ENCODE assay signal across 9 cellular contexts in the genomic region with DNA sequence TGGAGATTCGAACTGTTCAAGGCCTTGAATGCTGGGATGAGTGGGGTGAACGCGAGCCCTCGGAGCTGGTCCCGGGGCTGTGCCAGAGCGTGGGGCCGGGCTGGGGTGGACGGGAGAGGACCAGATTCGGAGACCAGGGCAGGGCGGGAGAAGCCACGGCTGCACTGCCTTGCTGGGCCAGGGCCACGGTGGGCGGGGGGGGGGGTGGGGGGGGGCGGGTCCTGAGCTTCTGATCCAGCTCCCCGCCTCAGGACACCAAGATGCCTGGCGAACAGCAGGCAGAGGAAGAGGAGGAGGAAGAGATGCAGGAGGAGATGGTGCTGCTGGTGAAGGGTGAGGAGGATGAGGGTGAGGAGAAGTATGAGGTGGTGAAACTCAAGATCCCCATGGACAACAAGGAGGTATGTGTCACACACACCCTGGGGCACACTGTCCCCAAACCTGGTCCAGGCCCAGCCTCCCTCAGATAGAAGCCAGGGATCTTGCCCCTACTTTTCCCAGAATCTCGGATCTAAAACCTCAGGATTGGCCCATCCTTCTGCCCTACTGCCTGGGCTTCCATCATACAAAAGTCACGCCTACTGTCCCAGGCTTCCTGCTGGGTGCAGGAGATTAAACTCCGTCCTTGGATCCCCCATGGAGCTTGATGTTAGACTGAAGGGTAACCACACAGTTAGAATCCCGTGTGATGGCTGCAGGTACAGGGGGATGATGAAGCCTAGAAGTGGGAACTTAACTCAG. TPM values are rescaled to one million over a fixed set of nuclear protein-coding genes. Genes with fewer than 3 reads are reported as not detected.
DNase-seq lines count a peak whose midpoint lies in the region; ATAC-seq, FAIRE-seq and TF ChIP-seq lines count a peak whose summit lies in the region.
"Had no signal": no experiment of that assay in that cellular context is flagged by ENCODE, and none has a peak within 500 bp of the region (broad histone marks: within the 10 kb centered on the region; RNA-seq: fewer than 3 reads in every experiment).

No MANE protein-coding gene starts in this region.

- DNase-seq in D341Med (ENCODE audit: low spot score): peak; percentile 52
- DNase-seq in HL-60 (ENCODE audit: low read depth in 1 of 2, low spot score in 1 of 2): no peak
- no peak for DNase-seq in bronchial epithelial cell (ENCODE audit: low read depth)
- DNase-seq in upper lobe of left lung: no peak
- DNase-seq in SIG-M5 treated with dmso at 0.1 percent for 504 hours (lab: John Stamatoyannopoulos, UW; ENCODE audit: unreplicated experiment): no peak
- DNase-seq in NCI-H2107 treated with DMSO at 0.1 percent for 48 hours (lab: John Stamatoyannopoulos, UW; ENCODE audit: unreplicated experiment): no peak
- no peak for DNase-seq in activated CD4-positive, alpha-beta T cell treated with anti-CD3 and anti-CD28 coated beads, Interleukin-2, amount 50 U/mL, for 4 hours

- FAIRE-seq in bronchial epithelial cell (lab: Jason Lieb, UNC): no peak

- TF ChIP-seq RAD21 in liver (IDR thresholded peaks at IDR 0.05): no peak

- TF ChIP-seq EP300 in upper lobe of left lung (IDR thresholded peaks at IDR 0.05): no peak

- H3K27me3 ChIP-seq in HL-60 (ENCODE audit: insufficient read depth, poor library complexity, severe bottlenecking): no peaks in the 10 kb centered on the region
- no peaks in the 10 kb centered on the region for H3K27me3 ChIP-seq in bronchial epithelial cell (ENCODE audit: control insufficient read depth, insufficient read depth, low read length)
- no peaks in the 10 kb centered on the region for H3K27me3 ChIP-seq in liver (ENCODE audit: control insufficient read depth in 4 of 4, insufficient read depth in 4 of 4, low read length in 3 of 4)
- no peaks in the 10 kb centered on the region for H3K27me3 ChIP-seq in upper lobe of left lung

- ATAC-seq in upper lobe of left lung (ENCODE audit: low FRiP score in 2 of 2): peak in 1 of 2 donors; percentile 47

- H3K27ac ChIP-seq in HL-60 (replicated peaks): peak overlapping the region; percentile 77
- H3K27ac ChIP-seq in liver (ENCODE audit: low read depth in 1 of 2, low read length in 2 of 2): peak overlapping the region; percentile 78 to 87
- H3K27ac ChIP-seq in upper lobe of left lung: peak overlapping the region; percentile 67 to 85 (median 83)

- WGBS in liver: 10% methylated on average over 19 of the region's 20 CpGs
- WGBS in upper lobe of left lung, 2 donors: 15 to 47% methylated on average over 6 to 19 of the region's 20 CpGs

- H3K9ac ChIP-seq in liver (ENCODE audit: low read depth in 1 of 2, low read length in 2 of 2): peak overlapping the region in 1 of 2 donors; percentile 42

- H3K4me3 ChIP-seq in HL-60 (replicated peaks; ENCODE audit: insufficient read depth, low read length) (peak overlapping the region; percentile 77), bronchial epithelial cell (ENCODE audit: low read depth, low read length) (peak overlapping the region; percentile 67), liver (ENCODE audit: low read depth in 1 of 3, low read length in 3 of 3) (peak overlapping the region; percentile 32 to 74 (median 51)), upper lobe of left lung (peak overlapping the region; percentile 53 to 77 (median 62))

- no peak for TF ChIP-seq POLR2A in upper lobe of left lung (IDR thresholded peaks at IDR 0.05)

- H3K36me3 ChIP-seq in bronchial epithelial cell (ENCODE audit: control insufficient read depth, insufficient read depth, low read length) (peaks cover 3% of the 10 kb centered on the region), liver (ENCODE audit: control insufficient read depth in 4 of 4, insufficient read depth in 3 of 4, low read depth in 1 of 4, low read length in 3 of 4) (no peaks in the 10 kb centered on the region), upper lobe of left lung (peaks cover 0 to 8% (median 0%) of the 10 kb centered on the region in 4 donors)

- H3K9me3 ChIP-seq in liver (ENCODE audit: control insufficient read depth in 4 of 4, low read length in 3 of 4) (no peaks in the 10 kb centered on the region), upper lobe of left lung (no peaks in the 10 kb centered on the region)

- TF ChIP-seq CTCF in HL-60 (IDR thresholded peaks at IDR 0.05; ENCODE audit: insufficient read depth, low read length) (no peak), bronchial epithelial cell (IDR thresholded peaks at IDR 0.05; ENCODE audit: insufficient read depth, low read length, severe bottlenecking) (no peak), liver (IDR thresholded peaks at IDR 0.05; ENCODE audit: low read depth, low read length, missing input control) (no peak), upper lobe of left lung (IDR thresholded peaks at IDR 0.05) (no peak)

- H3K4me1 ChIP-seq in liver (ENCODE audit: control insufficient read depth in 4 of 4, insufficient read depth in 4 of 4, low read length in 3 of 4) (peaks cover 8 to 32% (median 24%) of the 10 kb centered on the region in 4 donors), upper lobe of left lung (peaks cover 7 to 30% (median 25%) of the 10 kb centered on the region in 4 donors)

TF ChIP-seq in liver, 16 proteins besides CTCF, POLR2A, EP300 and RAD21 (continues in another document):
- TF ChIP-seq REST (IDR thresholded peaks at IDR 0.05) (no peak), JUND (IDR thresholded peaks at IDR 0.05) (no peak), HNF4A (conservative IDR thresholded peaks at IDR 0.05) (no peak), FOXA1 (IDR thresholded peaks at IDR 0.05) (no peak), NR2F2 (IDR thresholded peaks at IDR 0.05) (no peak), MAX (IDR thresholded peaks at IDR 0.05) (no peak), YY1 (IDR thresholded peaks at IDR 0.05) (no peak), RXRA (IDR thresholded peaks at IDR 0.05) (no peak), ZBTB33 (IDR thresholded peaks at IDR 0.05) (no peak), HNF4G (IDR thresholded peaks at IDR 0.05) (no peak), TAF1 (conservative IDR thresholded peaks at IDR 0.05) (no peak)
- TF ChIP-seq, protein P1, sequence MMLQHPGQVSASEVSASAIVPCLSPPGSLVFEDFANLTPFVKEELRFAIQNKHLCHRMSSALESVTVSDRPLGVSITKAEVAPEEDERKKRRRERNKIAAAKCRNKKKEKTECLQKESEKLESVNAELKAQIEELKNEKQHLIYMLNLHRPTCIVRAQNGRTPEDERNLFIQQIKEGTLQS (IDR thresholded peaks at IDR 0.05): no peak

RNA-seq across cellular contexts. Expression of gene ZNF771, which starts 0.6 kb away (rescaled TPM):
- total RNA-seq in bronchial epithelial cell (5.0 and 10.0 TPM in 2 replicates), liver (1 to 10 TPM; 2.6 to 8.0 TPM), upper lobe of left lung (10 to 100 TPM in 2 of 6 donors, 1 to 10 TPM in 4; 5.2 to 12.3 (median 7.2) TPM)
- 1 to 10 TPM; 5.2 to 5.3 TPM for polyA plus RNA-seq in liver

RNA-seq across cellular contexts. Expression of gene ZNF48, which starts 12.7 kb away (rescaled TPM):
- 11.4 and 12.9 TPM in 2 replicates for total RNA-seq in bronchial epithelial cell
- 1 to 10 TPM; 3.2 to 4.7 TPM for total RNA-seq in liver
- 1 to 10 TPM; 2.3 to 3.0 TPM for polyA plus RNA-seq in liver
- total RNA-seq in upper lobe of left lung: 10 to 100 TPM in 3 of 6 donors, 1 to 10 TPM in 3; 6.8 to 29.2 (median 10.9) TPM

RNA-seq across cellular contexts. Expression of gene DCTPP1, which starts 21.9 kb away (rescaled TPM):
- total RNA-seq in bronchial epithelial cell (11.5 and 30.3 TPM in 2 replicates), liver (10 to 100 TPM in 1 of 2 donors, 1 to 10 TPM in 1; 6.0 to 12.0 TPM), upper lobe of left lung (10 to 100 TPM in 5 of 6 donors, 1 to 10 TPM in 1; 4.2 to 31.8 (median 20.0) TPM)
- 10 to 100 TPM; 18.1 to 18.8 TPM for polyA plus RNA-seq in liver

RNA-seq across cellular contexts. Expression of gene SEPTIN1, which starts 25.6 kb away (rescaled TPM):
- total RNA-seq in bronchial epithelial cell: under 0.01 TPM in 1 of 2 replicates, not detected in the other
- 1 to 10 TPM in 1 of 2 donors, under 1 TPM in 1; 0.42 to 1.0 TPM for total RNA-seq in liver
- polyA plus RNA-seq in liver: 1 to 10 TPM; 1.4 to 2.8 TPM
- 10 to 100 TPM in 1 of 6 donors, 1 to 10 TPM in 5; 3.5 to 13.6 (median 7.1) TPM for total RNA-seq in upper lobe of left lung

RNA-seq across cellular contexts. Expression of gene MYL11, which starts 33.4 kb away (rescaled TPM):
- total RNA-seq in bronchial epithelial cell (not detected in 2 replicates), liver (under 1 TPM in 1 of 2 donors, not detected in 1; 0.70 TPM), upper lobe of left lung (1 to 10 TPM in 1 of 6 donors, not detected in 5; 1.6 TPM)
- polyA plus RNA-seq in liver: not detected
- total RNA-seq: T-helper 2 cell treated with Interferon-gamma antibody and Interleukin-4, amounts not matched to agents 100 ng/mL and 5 ng/mL, for 36 hours had no signal
